35 cellular contexts compared by ENCODE assay signal in genomic region chr2:29559608-29560007, GRCh38.
"Had no signal": no experiment of that assay in that cellular context is flagged by ENCODE, and none has a peak within 500 bp of the region (broad histone marks: within the 10 kb centered on the region; RNA-seq: fewer than 3 reads in every experiment).

No MANE protein-coding gene starts in this region.

- H3K27me3 ChIP-seq: MG63 had no signal

- DNase-seq: Karpas-422, Kasumi-1, MG63, MM.1S, MV-4-11, NCI-H1048, NCI-H1092, NCI-H1092 treated with DMSO at 0.1 percent for 48 hours, NCI-H1105, NCI-H1105 treated with DMSO at 0.1 percent for 48 hours, NCI-H1417, NCI-H1417 treated with DMSO at 0.1 percent for 48 hours, NCI-H1436, NCI-H1436 treated with DMSO at 0.1 percent for 48 hours, NCI-H146, NCI-H1694, NCI-H1694 treated with DMSO at 0.1 percent for 48 hours, NCI-H187, NCI-H187 treated with DMSO at 0.1 percent for 48 hours, NCI-H1930, NCI-H2029, NCI-H2029 treated with DMSO at 0.1 percent for 48 hours, NCI-H2081, NCI-H2081 treated with DMSO at 0.1 percent for 48 hours, NCI-H2107, NCI-H2171, NCI-H2171 treated with DMSO at 0.1 percent for 48 hours, NCI-H2227 treated with DMSO at 0.1 percent for 48 hours, NCI-H226, NCI-H345, NCI-H446, NCI-H446 treated with DMSO at 0.1 percent for 48 hours, NCI-H510A, NCI-H510A treated with DMSO at 0.1 percent for 48 hours had no signal

- H3K4me3 ChIP-seq: MG63 had no signal

- H3K27ac ChIP-seq: KMS-11 had no signal

- H3K9me3 ChIP-seq: MG63 had no signal

- H3K9ac ChIP-seq: KMS-11 had no signal

- H3K4me2 ChIP-seq: KMS-11 had no signal

- H3K36me3 ChIP-seq: MG63 had no signal
